11 cellular contexts compared by ENCODE assay signal in the genomic region with DNA sequence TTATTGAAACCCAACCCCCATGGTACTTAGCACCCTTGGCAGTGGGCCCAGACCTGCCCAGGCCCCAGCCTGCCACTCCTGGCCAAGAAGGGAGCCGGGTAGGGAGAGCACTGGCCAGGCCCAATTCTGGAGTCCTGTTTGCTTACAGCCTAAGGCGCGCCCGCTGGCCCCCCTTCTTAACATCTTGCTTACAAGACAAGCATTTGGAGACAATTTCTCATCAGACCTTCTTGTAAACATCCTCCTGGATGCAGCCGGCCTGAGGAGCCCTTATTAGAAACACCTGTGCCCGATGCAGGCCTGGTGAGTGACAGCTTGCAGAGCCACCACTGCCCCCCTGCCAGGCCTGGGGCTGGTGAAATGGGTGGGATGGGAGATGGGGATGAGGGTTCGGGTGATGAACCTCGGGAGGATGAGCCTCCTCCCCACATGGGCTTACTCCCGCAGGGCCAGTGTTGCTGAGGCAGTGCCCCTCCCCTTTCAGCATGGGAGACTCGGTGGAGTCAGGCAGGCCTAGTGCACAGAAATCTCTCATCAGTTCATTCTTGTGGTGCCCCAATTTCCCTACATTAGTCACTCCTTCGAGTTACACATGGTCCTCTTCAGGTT.
DNase-seq lines count a peak whose midpoint lies in the region; ATAC-seq and TF ChIP-seq lines count a peak whose summit lies in the region.
"Had no signal": no experiment of that assay in that cellular context is flagged by ENCODE, and none has a peak within 500 bp of the region (broad histone marks: within the 10 kb centered on the region; RNA-seq: fewer than 3 reads in every experiment).

No MANE protein-coding gene starts in this region.

- no peaks in the 10 kb centered on the region for H3K79me2 ChIP-seq in GM23248 (ENCODE audit: insufficient read depth)

- peaks cover 3% of the 10 kb centered on the region for H3K4me1 Mint-ChIP-seq in T-helper 17 cell
- H3K4me1 Mint-ChIP-seq: immature natural killer cell; stimulated activated effector memory CD8-positive, alpha-beta T cell treated with anti-CD3 and anti-CD28 coated beads, Interleukin-12 subunit alpha, Interleukin-12 subunit beta, amount 100 ng/mL, for 72 hours had no signal

- H3F3A ChIP-seq in GM23248 (ENCODE audit: insufficient read depth), result peaks cover 18% of the 10 kb centered on the region

- H3K27me3 ChIP-seq in GM23248 (replicated peaks; ENCODE audit: insufficient read depth), result no peaks in the 10 kb centered on the region

- H3K36me3 ChIP-seq in GM23248 (ENCODE audit: low read depth), result no peaks in the 10 kb centered on the region

- no peak overlapping the region for H2AFZ ChIP-seq in GM23248

- H3K4me3 ChIP-seq in GM23248, result no peak overlapping the region

- H3K27ac Mint-ChIP-seq in T-helper 17 cell, result no peak overlapping the region
- H3K27ac Mint-ChIP-seq: activated T-cell treated with anti-CD3 and anti-CD28 coated beads, Interleukin-2, amount 50 U/mL, for 24 hours; immature natural killer cell; stimulated activated effector memory CD8-positive, alpha-beta T cell treated with anti-CD3 and anti-CD28 coated beads, Interleukin-12 subunit alpha, Interleukin-12 subunit beta, amount 100 ng/mL, for 72 hours had no signal

- H3K9me2 ChIP-seq in GM23248 (ENCODE audit: insufficient read depth), result no peaks in the 10 kb centered on the region

- H3K4me1 ChIP-seq in GM23248 (ENCODE audit: insufficient read depth), result peaks cover 44% of the 10 kb centered on the region

- peaks cover 2% of the 10 kb centered on the region for H3K36me3 Mint-ChIP-seq in T-helper 17 cell (ENCODE audit: low read depth)
- H3K36me3 Mint-ChIP-seq: immature natural killer cell; stimulated activated effector memory CD8-positive, alpha-beta T cell treated with anti-CD3 and anti-CD28 coated beads, Interleukin-12 subunit alpha, Interleukin-12 subunit beta, amount 100 ng/mL, for 72 hours had no signal

- H3K27ac ChIP-seq in GM23248, result peak overlapping the region; percentile 55

- DNase-seq in AG09319 (ENCODE audit: extremely low read depth, low read depth), result peak; percentile 84
- DNase-seq in GM23248, result peak; percentile 83
- peak; percentile 63 for DNase-seq in NCI-H510A treated with DMSO at 0.1 percent for 48 hours (lab: John Stamatoyannopoulos, UW)
- peak; percentile 44 for DNase-seq in islet precursor cell
- DNase-seq in T-helper 17 cell, result no peak
- DNase-seq in middle frontal gyrus (ENCODE audit: extremely low spot score, low spot score), result no peak
- no peak for DNase-seq in occipital lobe (lab: John Stamatoyannopoulos, UW)
- no peak for DNase-seq in HuH-7.5 (ENCODE audit: low spot score)
- DNase-seq: activated T-cell treated with anti-CD3 and anti-CD28 coated beads, Interleukin-2, amount 50 U/mL, for 24 hours; immature natural killer cell had no signal

- no peak overlapping the region for H3K4me2 ChIP-seq in GM23248 (ENCODE audit: unreplicated experiment)

- in situ Hi-C loops in GM23248 (cut with MboI), result no loop called here

- ATAC-seq in T-helper 17 cell, result no peak
- ATAC-seq: stimulated activated effector memory CD8-positive, alpha-beta T cell treated with anti-CD3 and anti-CD28 coated beads, Interleukin-12 subunit alpha, Interleukin-12 subunit beta, amount 100 ng/mL, for 72 hours had no signal

- H3K4me3 Mint-ChIP-seq in T-helper 17 cell, result no peak overlapping the region
- H3K4me3 Mint-ChIP-seq: activated T-cell treated with anti-CD3 and anti-CD28 coated beads, Interleukin-2, amount 50 U/mL, for 24 hours; immature natural killer cell; stimulated activated effector memory CD8-positive, alpha-beta T cell treated with anti-CD3 and anti-CD28 coated beads, Interleukin-12 subunit alpha, Interleukin-12 subunit beta, amount 100 ng/mL, for 72 hours had no signal

- peaks cover 12% of the 10 kb centered on the region for H3K27me3 Mint-ChIP-seq in T-helper 17 cell
- H3K27me3 Mint-ChIP-seq: activated T-cell treated with anti-CD3 and anti-CD28 coated beads, Interleukin-2, amount 50 U/mL, for 24 hours had no signal

- H3K9ac ChIP-seq in GM23248, result peak overlapping the region; percentile 16; the same call in 1 of the 2 replicates

- H4K20me1 ChIP-seq in GM23248 (ENCODE audit: insufficient read depth), result no peaks in the 10 kb centered on the region

- no peak for TF ChIP-seq CTCF in AG09319 (IDR thresholded peaks at IDR 0.05; ENCODE audit: low read depth, low read length)

- 2 to 6% methylated on average over 11 of the region's 11 CpGs for WGBS in GM23248 (ENCODE audit: low coverage in 1 of 2, low lambda C conversion rate in 2 of 2, missing lambda C conversion rate in 2 of 2), 2 experiments

- H3K9me3 ChIP-seq in GM23248 (ENCODE audit: low read depth) (no peaks in the 10 kb centered on the region), T-helper 17 cell (ENCODE audit: control insufficient read depth, low read length, poor library complexity, severe bottlenecking) (no peaks in the 10 kb centered on the region)

Comparison
In these comparisons a context has a peak if more than half of its experiments do, and no peak if none do; other contexts are left out.
1. DNase-seq: peak in AG09319 (single experiment), GM23248 (single experiment), NCI-H510A treated with DMSO at 0.1 percent for 48 hours (single experiment) and islet precursor cell (single experiment); none in T-helper 17 cell (0 of 3), middle frontal gyrus (single experiment), occipital lobe (single experiment) and HuH-7.5 (single experiment).